31 cellular contexts compared by ENCODE assay signal in the genomic region with DNA sequence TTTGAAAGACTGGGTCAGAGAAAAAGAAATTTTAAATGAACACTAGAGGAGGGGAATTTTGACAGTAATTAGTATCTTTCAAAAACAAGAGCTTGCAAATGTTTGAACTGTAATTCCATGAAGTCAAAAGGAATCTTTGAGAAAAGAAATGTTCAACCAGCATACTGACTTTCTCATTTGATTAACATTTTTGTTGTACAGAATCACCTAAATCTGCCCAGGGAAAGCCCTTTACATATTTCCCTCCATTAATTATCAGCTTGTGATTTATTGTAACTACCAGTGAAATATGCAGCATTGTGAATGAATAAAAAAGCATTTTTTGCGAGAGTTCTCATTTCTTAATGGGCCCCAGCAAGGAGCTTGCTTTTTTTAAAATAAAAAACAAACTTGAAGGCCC.
"Had no signal": no experiment of that assay in that cellular context is flagged by ENCODE, and none has a peak within 500 bp of the region (broad histone marks: within the 10 kb centered on the region; RNA-seq: fewer than 3 reads in every experiment).

No MANE protein-coding gene starts in this region.

- H3K27me3 Mint-ChIP-seq: activated B cell treated with CpG ODN at 0.5 μM for 24 hours; activated CD8-positive, alpha-beta T cell treated with anti-CD3 and anti-CD28 coated beads for 36 hours; activated naive CD4-positive, alpha-beta T cell treated with anti-CD3 and anti-CD28 coated beads, Interleukin-2, amount 50 U/mL, for 24 hours; activated naive CD8-positive, alpha-beta T cell treated with anti-CD3 and anti-CD28 coated beads, Interleukin-2, amount 50 U/mL, for 24 hours; dendritic cell treated with granulocyte-macrophage colony-stimulating factor and Interleukin-4, amounts not matched to agents 40 ng/mL and 50 ng/mL, for 4 days had no signal

- H3K27ac ChIP-seq: esophagus muscularis mucosa, heart right ventricle, left ventricle myocardium inferior, pancreas, prostate gland, sigmoid colon, stomach, thyroid gland, upper lobe of right lung had no signal

- DNase-seq: activated B cell treated with CpG ODN at 0.5 μM for 24 hours; activated CD4-positive, alpha-beta T cell treated with anti-CD3 and anti-CD28 coated beads, Interleukin-2, amount 50 U/mL, for 1 hour; activated CD8-positive, alpha-beta T cell treated with anti-CD3 and anti-CD28 coated beads for 36 hours; activated naive CD8-positive, alpha-beta T cell treated with anti-CD3 and anti-CD28 coated beads, Interleukin-2, amount 50 U/mL, for 24 hours; activated T-cell treated with anti-CD3 and anti-CD28 coated beads, Interleukin-2, amount 50 U/mL, for 48 hours; endodermal cell; foreskin melanocyte; heart right ventricle; left ventricle myocardium inferior; midbrain; naive thymus-derived CD4-positive, alpha-beta T cell; nucleus accumbens; pancreas; retina; sigmoid colon; small intestine; stimulated activated CD4-positive, alpha-beta T cell treated with anti-CD3 and anti-CD28 coated beads, Interleukin-1b, Interleukin-23, amount 100 ng/mL, for 48 hours; stimulated activated naive B cell treated with anti-CD40 and anti-IgM and Interleukin-4, amounts not matched to agents 10 μg/mL and 1 μg/mL and 100 μg/mL, for 72 hours; stomach; thyroid gland; upper lobe of right lung had no signal

- H3K9me3 ChIP-seq: esophagus muscularis mucosa, heart right ventricle, left ventricle myocardium inferior, pancreas, prostate gland, sigmoid colon, stomach, thyroid gland, upper lobe of right lung had no signal

- H3K4me3 Mint-ChIP-seq: activated B cell treated with CpG ODN at 0.5 μM for 24 hours; activated CD8-positive, alpha-beta T cell treated with anti-CD3 and anti-CD28 coated beads for 36 hours; activated naive CD4-positive, alpha-beta T cell treated with anti-CD3 and anti-CD28 coated beads, Interleukin-2, amount 50 U/mL, for 24 hours; activated naive CD8-positive, alpha-beta T cell treated with anti-CD3 and anti-CD28 coated beads, Interleukin-2, amount 50 U/mL, for 24 hours; central memory CD8-positive, alpha-beta T cell; dendritic cell treated with granulocyte-macrophage colony-stimulating factor and Interleukin-4, amounts not matched to agents 40 ng/mL and 50 ng/mL, for 4 days; endodermal cell; naive thymus-derived CD4-positive, alpha-beta T cell; neural crest cell; stimulated activated naive B cell treated with anti-CD40 and anti-IgM and Interleukin-4, amounts not matched to agents 10 μg/mL and 1 μg/mL and 100 μg/mL, for 72 hours; T-helper 2 cell treated with Interferon-gamma antibody and Interleukin-4, amounts not matched to agents 5 μg/mL and 100 μg/mL, for 36 hours had no signal

- H3K4me3 ChIP-seq: esophagus muscularis mucosa, heart right ventricle, left ventricle myocardium inferior, lung, pancreas, prostate gland, sigmoid colon, stomach, thyroid gland, upper lobe of right lung had no signal

- H3K9me3 Mint-ChIP-seq: activated B cell treated with CpG ODN at 0.5 μM for 24 hours; activated CD8-positive, alpha-beta T cell treated with anti-CD3 and anti-CD28 coated beads for 36 hours; activated naive CD4-positive, alpha-beta T cell treated with anti-CD3 and anti-CD28 coated beads, Interleukin-2, amount 50 U/mL, for 24 hours; activated naive CD8-positive, alpha-beta T cell treated with anti-CD3 and anti-CD28 coated beads, Interleukin-2, amount 50 U/mL, for 24 hours; activated T-helper 2 cell treated with anti-CD3 and anti-CD28 coated beads, Interferon-gamma antibody, Interleukin-2, Interleukin-4, amounts not matched to agents 10 μg/mL and 5 μg/mL and 100 μg/mL, durations not matched to agents 14 hours and 24 hours and 36 hours; central memory CD8-positive, alpha-beta T cell; dendritic cell treated with granulocyte-macrophage colony-stimulating factor and Interleukin-4, amounts not matched to agents 40 ng/mL and 50 ng/mL, for 4 days; endodermal cell; naive thymus-derived CD4-positive, alpha-beta T cell; neural crest cell; stimulated activated naive B cell treated with anti-CD40 and anti-IgM and Interleukin-4, amounts not matched to agents 10 μg/mL and 1 μg/mL and 100 μg/mL, for 72 hours; T-helper 2 cell treated with Interferon-gamma antibody and Interleukin-4, amounts not matched to agents 5 μg/mL and 100 μg/mL, for 36 hours had no signal

- H3K36me3 Mint-ChIP-seq: activated naive CD4-positive, alpha-beta T cell treated with anti-CD3 and anti-CD28 coated beads, Interleukin-2, amount 50 U/mL, for 24 hours; naive thymus-derived CD4-positive, alpha-beta T cell; stimulated activated naive B cell treated with anti-CD40 and anti-IgM and Interleukin-4, amounts not matched to agents 10 μg/mL and 1 μg/mL and 100 μg/mL, for 72 hours had no signal

- H3K4me1 Mint-ChIP-seq: activated B cell treated with CpG ODN at 0.5 μM for 24 hours; activated naive CD4-positive, alpha-beta T cell treated with anti-CD3 and anti-CD28 coated beads, Interleukin-2, amount 50 U/mL, for 24 hours; central memory CD8-positive, alpha-beta T cell; endodermal cell; naive thymus-derived CD4-positive, alpha-beta T cell; neural crest cell had no signal

- ATAC-seq: activated CD8-positive, alpha-beta T cell treated with anti-CD3 and anti-CD28 coated beads for 36 hours; activated naive CD8-positive, alpha-beta T cell treated with anti-CD3 and anti-CD28 coated beads, Interleukin-2, amount 50 U/mL, for 24 hours; heart right ventricle; naive thymus-derived CD4-positive, alpha-beta T cell; pancreas; stimulated activated naive B cell treated with anti-CD40 and anti-IgM and Interleukin-4, amounts not matched to agents 10 μg/mL and 1 μg/mL and 100 μg/mL, for 72 hours; upper lobe of right lung had no signal

- H3K4me1 ChIP-seq: left ventricle myocardium inferior, pancreas, prostate gland, stomach, thyroid gland, upper lobe of right lung had no signal

- H3K36me3 ChIP-seq: esophagus muscularis mucosa, heart right ventricle, left ventricle myocardium inferior, pancreas, prostate gland, sigmoid colon, stomach, thyroid gland, upper lobe of right lung had no signal

- FAIRE-seq: bronchial epithelial cell, pancreas, small intestine had no signal

- H3K27ac Mint-ChIP-seq: activated B cell treated with CpG ODN at 0.5 μM for 24 hours; activated CD8-positive, alpha-beta T cell treated with anti-CD3 and anti-CD28 coated beads for 36 hours; activated naive CD4-positive, alpha-beta T cell treated with anti-CD3 and anti-CD28 coated beads, Interleukin-2, amount 50 U/mL, for 24 hours; activated naive CD8-positive, alpha-beta T cell treated with anti-CD3 and anti-CD28 coated beads, Interleukin-2, amount 50 U/mL, for 24 hours; activated T-helper 2 cell treated with anti-CD3 and anti-CD28 coated beads, Interferon-gamma antibody, Interleukin-2, Interleukin-4, amounts not matched to agents 10 μg/mL and 5 μg/mL and 100 μg/mL, durations not matched to agents 14 hours and 24 hours and 36 hours; dendritic cell treated with granulocyte-macrophage colony-stimulating factor and Interleukin-4, amounts not matched to agents 40 ng/mL and 50 ng/mL, for 4 days; endodermal cell; naive thymus-derived CD4-positive, alpha-beta T cell; stimulated activated naive B cell treated with anti-CD40 and anti-IgM and Interleukin-4, amounts not matched to agents 10 μg/mL and 1 μg/mL and 100 μg/mL, for 72 hours; T-helper 2 cell treated with Interferon-gamma antibody and Interleukin-4, amounts not matched to agents 5 μg/mL and 100 μg/mL, for 36 hours had no signal

- H3K27me3 ChIP-seq: esophagus muscularis mucosa, heart right ventricle, pancreas, sigmoid colon, stomach, thyroid gland, upper lobe of right lung had no signal
